ENCODE assay signal across 11 cellular contexts in genomic region chr6:157443066-157443800, GRCh38.
DNase-seq lines count a peak whose midpoint lies in the region; ATAC-seq, FAIRE-seq and TF ChIP-seq lines count a peak whose summit lies in the region.
"Had no signal": no experiment of that assay in that cellular context is flagged by ENCODE, and none has a peak within 500 bp of the region (broad histone marks: within the 10 kb centered on the region; RNA-seq: fewer than 3 reads in every experiment).

No MANE protein-coding gene starts in this region.

- TF ChIP-seq POLR2A in stomach (IDR thresholded peaks at IDR 0.05): no peak

- peak; percentile 85 for ATAC-seq in HG02840 (IDR thresholded peaks at IDR 0.05; ENCODE audit: low FRiP score, unreplicated experiment)
- ATAC-seq: A549 had no signal

- H3K36me3 ChIP-seq in SJSA1 (no peaks in the 10 kb centered on the region; the same call in 1 of the 2 replicates), stomach (no peaks in the 10 kb centered on the region), kidney (ENCODE audit: control insufficient read depth in 1 of 2, insufficient read depth in 2 of 2, low read length in 2 of 2) (no peaks in the 10 kb centered on the region)

- H3K27me3 ChIP-seq in SJSA1 (replicated peaks) (no peaks in the 10 kb centered on the region), stomach (no peaks in the 10 kb centered on the region)

- FAIRE-seq in kidney (lab: Jason Lieb, UNC): no peak
- FAIRE-seq: A549 had no signal

- DNase-seq in activated CD4-positive, alpha-beta T cell treated with anti-CD3 and anti-CD28 coated beads for 48 hours: peak; percentile 15
- DNase-seq in activated CD4-positive, alpha-beta T cell treated with anti-CD3 and anti-CD28 coated beads for 4 hours: no peak
- DNase-seq in SJSA1 (ENCODE audit: low read depth in 1 of 2, low spot score in 2 of 2): peak in 1 of 2 experiments; percentile 39
- DNase-seq in skeletal muscle cell (ENCODE audit: low read depth): peak; percentile 30
- DNase-seq in cortex of kidney (lab: John Stamatoyannopoulos, UW): no peak
- DNase-seq in stomach: no peak
- DNase-seq in kidney: no peak
- DNase-seq: aorta, NCI-H2081 treated with DMSO at 0.1 percent for 48 hours had no signal

- no peak overlapping the region for H3K4me3 ChIP-seq in SJSA1
- H3K4me3 ChIP-seq in skeletal muscle cell (ENCODE audit: low read depth, low read length): no peak overlapping the region
- H3K4me3 ChIP-seq in stomach: no peak overlapping the region
- H3K4me3 ChIP-seq in kidney (ENCODE audit: low read length in 2 of 2): no peak overlapping the region
- H3K4me3 ChIP-seq: A549 had no signal

- H3K9me3 ChIP-seq in SJSA1 (replicated peaks) (no peaks in the 10 kb centered on the region), stomach (no peaks in the 10 kb centered on the region), kidney (ENCODE audit: control insufficient read depth in 1 of 2, low read length in 2 of 2) (no peaks in the 10 kb centered on the region)
- H3K9me3 ChIP-seq: A549 had no signal

- intact Hi-C loops in stomach (cut with DNase I; ENCODE audit: low total_unique reads): no loop called here
- intact Hi-C loops in kidney (cut with DNase I): no loop called here

- H3K27ac ChIP-seq in SJSA1: 0 out of 2 replicates have a peak overlapping the region, but pooled peaks have one; percentile 23
- no peak overlapping the region for H3K27ac ChIP-seq in stomach
- H3K27ac ChIP-seq in kidney (ENCODE audit: low read depth in 2 of 2, low read length in 2 of 2): no peak overlapping the region
- H3K27ac ChIP-seq: A549 had no signal

- WGBS in stomach, 5 donors: 71 to 89% (median 82%) methylated on average over 6 of the region's 6 CpGs

- no peak for TF ChIP-seq EP300 in stomach (IDR thresholded peaks at IDR 0.05)

- no peak for TF ChIP-seq CTCF in stomach (IDR thresholded peaks at IDR 0.05)
- no peak for TF ChIP-seq CTCF in kidney (IDR thresholded peaks at IDR 0.05; ENCODE audit: borderline replicate concordance, extremely low read depth, insufficient read depth)

- H3K4me1 ChIP-seq in SJSA1 (replicated peaks) (peaks cover 30% of the 10 kb centered on the region), stomach (peaks cover 0 to 5% (median 0%) of the 10 kb centered on the region in 4 donors), kidney (ENCODE audit: control insufficient read depth in 1 of 2, insufficient read depth in 1 of 2, low read depth in 1 of 2, low read length in 2 of 2) (peaks cover 0 to 2% of the 10 kb centered on the region in 2 donors)
- H3K4me1 ChIP-seq: A549 had no signal

- H3K9ac ChIP-seq in kidney (ENCODE audit: low read length in 2 of 2): no peak overlapping the region

Comparison
In these comparisons a context has a peak if more than half of its experiments do, and no peak if none do; other contexts are left out.
1. DNase-seq: peak in activated CD4-positive, alpha-beta T cell treated with anti-CD3 and anti-CD28 coated beads for 48 hours (single experiment) and skeletal muscle cell (single experiment); none in activated CD4-positive, alpha-beta T cell treated with anti-CD3 and anti-CD28 coated beads for 4 hours (0 of 2), cortex of kidney (single experiment), stomach (single experiment) and kidney (single experiment).